21 cellular contexts compared by ENCODE assay signal in the genomic region with DNA sequence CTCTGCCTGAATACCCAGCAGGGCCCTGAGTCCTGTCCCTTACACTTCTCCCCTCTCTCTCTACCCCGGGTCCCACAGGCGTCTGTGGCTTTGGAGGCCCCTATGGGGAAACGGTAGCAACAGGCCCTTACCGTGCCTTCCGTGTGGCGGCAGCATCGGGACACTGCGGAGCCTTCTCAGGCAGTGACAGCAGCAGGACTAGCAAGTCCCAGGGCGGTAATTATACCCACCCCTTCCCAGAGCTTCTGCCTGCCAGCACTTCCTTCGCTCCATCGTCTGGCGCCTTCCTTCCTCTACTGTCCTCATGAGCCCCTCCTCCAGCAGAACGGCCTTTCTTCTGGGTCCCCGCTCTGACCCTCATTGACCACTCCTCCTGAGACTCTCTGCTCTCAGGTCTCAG.
"Had no signal": no experiment of that assay in that cellular context is flagged by ENCODE, and none has a peak within 500 bp of the region (broad histone marks: within the 10 kb centered on the region; RNA-seq: fewer than 3 reads in every experiment).

No MANE protein-coding gene starts in this region.

- FAIRE-seq: bronchial epithelial cell, islet of Langerhans had no signal

- H3K9me3 ChIP-seq: colonic mucosa, esophagus squamous epithelium, gastrocnemius medialis, heart left ventricle, transverse colon, uterus had no signal

- H3K4me3 ChIP-seq: colonic mucosa, esophagus squamous epithelium, gastrocnemius medialis, heart left ventricle, transverse colon, uterus had no signal

- H3K4me1 ChIP-seq: colonic mucosa, gastrocnemius medialis, uterus had no signal

- H3K36me3 ChIP-seq: uterus had no signal

- DNase-seq: activated CD4-positive, alpha-beta T cell treated with anti-CD3 and anti-CD28 coated beads for 4 hours; activated CD4-positive, alpha-beta T cell treated with anti-CD3 and anti-CD28 coated beads, Interleukin-2, amount 50 U/mL, for 48 hours; activated CD4-positive, CD25-positive, alpha-beta regulatory T cell; activated gamma-delta T cell; activated naive CD8-positive, alpha-beta T cell treated with anti-CD3 and anti-CD28 coated beads, Interleukin-2, amount 10 ng/mL, durations not matched to agents 7 days and 5 days; amygdala; colonic mucosa; esophagus squamous epithelium; gastrocnemius medialis; heart left ventricle; mesenchymal stem cell; stimulated activated CD4-positive, alpha-beta T cell treated with anti-CD3 and anti-CD28 coated beads, Interleukin-4, amount 100 ng/mL, for 4 hours; SW 1271; T-helper 17 cell; transverse colon; uterus had no signal

- H3K27ac ChIP-seq: colonic mucosa, esophagus squamous epithelium, gastrocnemius medialis, heart left ventricle, transverse colon, uterus had no signal

- H3K27me3 ChIP-seq: colonic mucosa, esophagus squamous epithelium, gastrocnemius medialis, heart left ventricle, transverse colon, uterus had no signal

- H3K4me1 Mint-ChIP-seq: activated naive CD8-positive, alpha-beta T cell treated with anti-CD3 and anti-CD28 coated beads, Interleukin-2, amount 10 ng/mL, durations not matched to agents 7 days and 5 days; T-helper 17 cell had no signal

- H3K4me3 Mint-ChIP-seq: activated naive CD8-positive, alpha-beta T cell treated with anti-CD3 and anti-CD28 coated beads, Interleukin-2, amount 10 ng/mL, durations not matched to agents 7 days and 5 days; activated T-helper 1 cell treated with anti-CD3 and anti-CD28 coated beads, Interleukin-12 subunit alpha, Interleukin-12 subunit beta, Interleukin-2, Interleukin-4 antibody, amounts not matched to agents 30 ng/mL and 10 ng/mL and 1 ng/mL, durations not matched to agents 14 hours and 24 hours and 36 hours; neural crest cell; T-helper 17 cell had no signal

- H3K9me3 Mint-ChIP-seq: activated naive CD8-positive, alpha-beta T cell treated with anti-CD3 and anti-CD28 coated beads, Interleukin-2, amount 10 ng/mL, durations not matched to agents 7 days and 5 days; activated T-helper 1 cell treated with anti-CD3 and anti-CD28 coated beads, Interleukin-12 subunit alpha, Interleukin-12 subunit beta, Interleukin-2, Interleukin-4 antibody, amounts not matched to agents 30 ng/mL and 10 ng/mL and 1 ng/mL, durations not matched to agents 14 hours and 24 hours and 36 hours; neural crest cell had no signal

- H3K27ac Mint-ChIP-seq: activated naive CD8-positive, alpha-beta T cell treated with anti-CD3 and anti-CD28 coated beads, Interleukin-2, amount 10 ng/mL, durations not matched to agents 7 days and 5 days; activated T-helper 1 cell treated with anti-CD3 and anti-CD28 coated beads, Interleukin-12 subunit alpha, Interleukin-12 subunit beta, Interleukin-2, Interleukin-4 antibody, amounts not matched to agents 30 ng/mL and 10 ng/mL and 1 ng/mL, durations not matched to agents 14 hours and 24 hours and 36 hours had no signal

- H3K27me3 Mint-ChIP-seq: activated naive CD8-positive, alpha-beta T cell treated with anti-CD3 and anti-CD28 coated beads, Interleukin-2, amount 10 ng/mL, durations not matched to agents 7 days and 5 days; progenitor cell of endocrine pancreas; T-helper 17 cell had no signal

- ATAC-seq: gastrocnemius medialis, T-helper 17 cell had no signal
